ENCODE assay signal across 8 cellular contexts in genomic region chr11:117177534-117178209, GRCh38. TPM values are rescaled to one million over a fixed set of nuclear protein-coding genes. Genes with fewer than 3 reads are reported as not detected.
DNase-seq lines count a peak whose midpoint lies in the region; ATAC-seq and TF ChIP-seq lines count a peak whose summit lies in the region.

No MANE protein-coding gene starts in this region.

- POLR2A ChIA-PET in HCT116 (lab: Charles Lee): interaction anchor here (0.8 to 1.6 kb wide), 4 partner anchors 11 to 54 kb away, joined by 3 to 7 read pairs (median 4); partner anchors contain the start of genes PAFAH1B2 and PCSK7

- no peaks in the 10 kb centered on the region for H4K20me1 ChIP-seq in HCT116 (ENCODE audit: insufficient read depth)

- RAD21 ChIA-PET in HCT116 (lab: Charles Lee; ENCODE audit: low non-redundant PET in 1 of 2, low total read pairs in 2 of 2, uncharacterized antibody in 2 of 2, unreplicated experiment in 2 of 2): interaction anchor here in 1 of 2 experiments (0.9 kb wide), 1 partner anchor 13 kb away, joined by 3 read pairs; no protein-coding TSS in a partner anchor

- WGBS in right cardiac atrium: 79% methylated on average over 10 of the region's 10 CpGs

- peak overlapping the region; percentile 89 for H3K4me2 ChIP-seq in HCT116 (ENCODE audit: low read length)

- H3K4me1 ChIP-seq in HCT116 (ENCODE audit: control insufficient read depth in 1 of 2, insufficient read depth in 2 of 2, low read length in 2 of 2) (peaks cover 43 to 70% of the 10 kb centered on the region in 2 experiments), right cardiac atrium (ENCODE audit: control insufficient read depth, insufficient read depth, low read length) (peaks cover 19% of the 10 kb centered on the region)

- intact Hi-C loops in HCT116 (cut with micrococcal nuclease): no loop called here
- intact Hi-C loops in right cardiac atrium (cut with DNase I): no loop called here

- DNase-seq in HCT116 (ENCODE audit: low read depth, low spot score): no peak
- no peak for DNase-seq in activated T-cell treated with anti-CD3 and anti-CD28 coated beads, Interleukin-2, amount 50 U/mL, for 72 hours
- DNase-seq in right cardiac atrium: peak in 1 of 3 donors; percentile 35
- no peak for DNase-seq in D341Med (ENCODE audit: low spot score)
- no peak for DNase-seq in stimulated activated CD4-positive, alpha-beta T cell treated with anti-CD3 and anti-CD28 coated beads, Interleukin-4, amount 100 ng/mL, for 1 hour
- no peak for DNase-seq in GM03348 (ENCODE audit: low spot score)
- no peak for DNase-seq in NCI-H1436 treated with DMSO at 0.1 percent for 48 hours (lab: John Stamatoyannopoulos, UW)

- H3K27me3 ChIP-seq in HCT116 (ENCODE audit: insufficient read depth, low read length): no peaks in the 10 kb centered on the region
- no peaks in the 10 kb centered on the region for H3K27me3 ChIP-seq in right cardiac atrium (ENCODE audit: control insufficient read depth, insufficient read depth)

- 0 out of 2 replicates have a peak, but pooled peaks cover 6% of the 10 kb centered on the region for H3K79me2 ChIP-seq in HCT116 (ENCODE audit: insufficient read depth, low read length)

- no peak for ATAC-seq in HCT116
- no peak for ATAC-seq in activated T-cell treated with anti-CD3 and anti-CD28 coated beads, Interleukin-2, amount 50 U/mL, for 72 hours (replicated peaks in 1 of 2)
- no peak for ATAC-seq in right cardiac atrium

- no peaks in the 10 kb centered on the region for H3K9me3 ChIP-seq in HCT116 (ENCODE audit: control insufficient read depth in 1 of 2, insufficient read depth in 1 of 2, low read depth in 1 of 2, low read length in 2 of 2)
- no peaks in the 10 kb centered on the region for H3K9me3 ChIP-seq in right cardiac atrium (ENCODE audit: control insufficient read depth, low read length)

- H3K27ac Mint-ChIP-seq in activated T-cell treated with anti-CD3 and anti-CD28 coated beads, Interleukin-2, amount 50 U/mL, for 72 hours: peak overlapping the region; percentile 88

- BruUV-seq in HCT116 (replicated peaks; lab: Mats Ljungman, UMichigan): no TSS peak

- H3K27ac ChIP-seq in HCT116 (ENCODE audit: low read depth, low read length) (peak overlapping the region; percentile 55), right cardiac atrium (ENCODE audit: low read length) (peak overlapping the region; percentile 19), skin epidermis (peak overlapping the region in 19 of 21 experiments; percentile 85 to 99 (median 95))

- H3K4me3 ChIP-seq in HCT116 (replicated peaks in 1 of 2; ENCODE audit: low read depth in 1 of 2, low read length in 2 of 2) (peak overlapping the region; percentile 75 to 92), right cardiac atrium (ENCODE audit: low read length) (peak overlapping the region; percentile 93), skin epidermis (peak overlapping the region in 6 of 7 experiments; percentile 52 to 99 (median 92))

- peak overlapping the region; percentile 82 for H3K9ac ChIP-seq in HCT116 (ENCODE audit: low read length)

- no peak overlapping the region for H2AFZ ChIP-seq in HCT116 (ENCODE audit: low read depth, low read length, poor library complexity, severe bottlenecking)

- H3K4me1 Mint-ChIP-seq in activated T-cell treated with anti-CD3 and anti-CD28 coated beads, Interleukin-2, amount 50 U/mL, for 72 hours (ENCODE audit: low read depth): peaks cover 31% of the 10 kb centered on the region

- H3K36me3 Mint-ChIP-seq in activated T-cell treated with anti-CD3 and anti-CD28 coated beads, Interleukin-2, amount 50 U/mL, for 72 hours (ENCODE audit: insufficient read depth in 2 of 2): peaks cover 0 to 2% of the 10 kb centered on the region in 2 donors

- no peaks in the 10 kb centered on the region for H3K27me3 Mint-ChIP-seq in activated T-cell treated with anti-CD3 and anti-CD28 coated beads, Interleukin-2, amount 50 U/mL, for 72 hours (ENCODE audit: low read depth)

- no peaks in the 10 kb centered on the region for H3K9me3 Mint-ChIP-seq in activated T-cell treated with anti-CD3 and anti-CD28 coated beads, Interleukin-2, amount 50 U/mL, for 72 hours

- no peaks in the 10 kb centered on the region; a peak in 1 of 4 replicates for H3K36me3 ChIP-seq in HCT116 (ENCODE audit: control insufficient read depth in 1 of 2, insufficient read depth in 2 of 2, low read length in 2 of 2)

- no peak for TF ChIP-seq RAD21 in HCT116 (IDR thresholded peaks at IDR 0.05; ENCODE audit: low read depth)

- H3K4me3 Mint-ChIP-seq in activated T-cell treated with anti-CD3 and anti-CD28 coated beads, Interleukin-2, amount 50 U/mL, for 72 hours: peak overlapping the region; percentile 94 to 97

- no peak for TF ChIP-seq CTCF in HCT116 (IDR thresholded peaks at IDR 0.05 in 2 of 3, conservative IDR thresholded peaks at IDR 0.05 in 1 of 3; ENCODE audit: borderline replicate concordance in 1 of 3, insufficient read depth in 1 of 3, low read depth in 2 of 3, low read length in 2 of 3)

- CTCF ChIA-PET in HCT116 (lab: Charles Lee): interaction anchor here (1.1 to 5.3 kb wide), 3 partner anchors 45 to 53 kb away, joined by 3 to 30 read pairs (median 9); no protein-coding TSS in a partner anchor

- H3K9me2 ChIP-seq in HCT116 (ENCODE audit: insufficient read depth): no peaks in the 10 kb centered on the region

- TF ChIP-seq POLR2A in HCT116 (IDR thresholded peaks at IDR 0.05; ENCODE audit: borderline replicate concordance, extremely low read depth, insufficient read depth, insufficient read length): no peak

TF ChIP-seq in HCT116, 20 proteins besides CTCF, POLR2A, EP300 and RAD21:
- TF ChIP-seq YY1 (IDR thresholded peaks at IDR 0.05; ENCODE audit: extremely low read depth, insufficient replicate concordance, low read depth, low read length) (no peak), ELF1 (IDR thresholded peaks at IDR 0.05; ENCODE audit: borderline replicate concordance, low read depth) (no peak)

RNA-seq across cellular contexts. Expression of gene SIDT2, which starts 0.9 kb away (rescaled TPM):
- total RNA-seq in HCT116 (2021; ENCODE audit: unreplicated experiment): 37.0 TPM
- 22.3 and 26.2 TPM in 2 replicates for polyA plus RNA-seq in HCT116 (2012)
- total RNA-seq in activated T-cell treated with anti-CD3 and anti-CD28 coated beads, Interleukin-2, amount 50 U/mL, for 72 hours: 10 to 100 TPM; 32.0 to 40.3 TPM
- total RNA-seq in right cardiac atrium: 10 to 100 TPM; 34.6 to 57.4 (median 40.8) TPM
- 28.6 TPM for polyA plus RNA-seq in right cardiac atrium

RNA-seq across cellular contexts. Expression of gene TAGLN, which starts 21.5 kb away (rescaled TPM):
- 10.0 TPM for total RNA-seq in HCT116 (2021; ENCODE audit: unreplicated experiment)
- 15.2 and 16.1 TPM in 2 replicates for polyA plus RNA-seq in HCT116 (2012)
- total RNA-seq in activated T-cell treated with anti-CD3 and anti-CD28 coated beads, Interleukin-2, amount 50 U/mL, for 72 hours: 1 to 10 TPM; 7.2 to 8.9 TPM
- 1,000 to 10,000 TPM in 1 of 4 donors, 100 to 1,000 TPM in 3; 414 to 1,307 (median 766) TPM for total RNA-seq in right cardiac atrium
- polyA plus RNA-seq in right cardiac atrium: 987 TPM

RNA-seq across cellular contexts. Expression of gene PAFAH1B2, which starts 33.6 kb away (rescaled TPM):
- total RNA-seq in HCT116 (2021; ENCODE audit: unreplicated experiment) (154 TPM), right cardiac atrium (10 to 100 TPM; 52.6 to 68.1 (median 57.5) TPM)
- polyA plus RNA-seq in HCT116 (2012): 40.3 and 47.9 TPM in 2 replicates
- 10 to 100 TPM; 56.7 to 64.3 TPM for total RNA-seq in activated T-cell treated with anti-CD3 and anti-CD28 coated beads, Interleukin-2, amount 50 U/mL, for 72 hours
- polyA plus RNA-seq in right cardiac atrium: 20.4 TPM

RNA-seq across cellular contexts. Expression of gene PCSK7, which starts 54.2 kb away (rescaled TPM):
- 30.0 TPM for total RNA-seq in HCT116 (2021; ENCODE audit: unreplicated experiment)
- 10.9 and 12.5 TPM in 2 replicates for polyA plus RNA-seq in HCT116 (2012)
- 100 to 1,000 TPM; 139 to 147 TPM for total RNA-seq in activated T-cell treated with anti-CD3 and anti-CD28 coated beads, Interleukin-2, amount 50 U/mL, for 72 hours
- total RNA-seq in right cardiac atrium: 10 to 100 TPM; 28.2 to 39.2 (median 30.5) TPM
- polyA plus RNA-seq in right cardiac atrium: 25.7 TPM

RNA-seq across cellular contexts. Expression of gene RNF214, which starts 54.8 kb away (rescaled TPM):
- total RNA-seq in HCT116 (2021; ENCODE audit: unreplicated experiment) (29.3 TPM), right cardiac atrium (10 to 100 TPM; 20.6 to 23.8 (median 22.3) TPM)
- 21.0 and 21.1 TPM in 2 replicates for polyA plus RNA-seq in HCT116 (2012)
- total RNA-seq in activated T-cell treated with anti-CD3 and anti-CD28 coated beads, Interleukin-2, amount 50 U/mL, for 72 hours: 10 to 100 TPM; 30.7 to 33.5 TPM
- 8.0 TPM for polyA plus RNA-seq in right cardiac atrium

Comparison
In these comparisons a context has a peak if more than half of its experiments do, and no peak if none do; other contexts are left out.
1. H3K27ac ChIP-seq: peak in every context shown above with its lines; median percentile 95 in skin epidermis; 55 in HCT116; 19 in right cardiac atrium.
2. RNA of gene TAGLN, which starts 21.5 kb away (total RNA-seq): 414 to 1,307 TPM in right cardiac atrium; 10.0 TPM in HCT116 (single experiment) and 7.2 to 8.9 TPM in activated T-cell treated with anti-CD3 and anti-CD28 coated beads, Interleukin-2, amount 50 U/mL, for 72 hours; every median in the first group is over 10 times any median in the second.
3. Peak in every context shown above with its lines, with median percentiles within 50 percentile points of each other: H3K4me3 ChIP-seq.